7 cellular contexts compared by ENCODE assay signal in genomic region chr5:41636605-41637004, GRCh38.
A peak's percentile ranks its signal among the peaks of the same experiment; 100 is the strongest.
DNase-seq lines count a peak whose midpoint lies in the region; ATAC-seq and TF ChIP-seq lines count a peak whose summit lies in the region.

No MANE protein-coding gene starts in this region.

- H3K27me3 ChIP-seq in left lung: no peaks in the 10 kb centered on the region

- peak; percentile 80 for ATAC-seq in GM18508 (IDR thresholded peaks at IDR 0.05; ENCODE audit: insufficient read depth, unreplicated experiment)
- peak; percentile 75 for ATAC-seq in HG02610 (IDR thresholded peaks at IDR 0.05; ENCODE audit: unreplicated experiment)
- ATAC-seq in left lung: no peak

- H3K4me3 ChIP-seq in fibroblast of the aortic adventitia (ENCODE audit: low read depth, low read length) (no peak overlapping the region), left lung (no peak overlapping the region)

- intact Hi-C loops in left lung (cut with DNase I): no loop called here

- TF ChIP-seq CTCF in fibroblast of the aortic adventitia (IDR thresholded peaks at IDR 0.05; ENCODE audit: insufficient read depth, low read length) (peak; percentile 46), left lung (IDR thresholded peaks at IDR 0.05) (no peak)

- H3K36me3 ChIP-seq in left lung: no peaks in the 10 kb centered on the region

- H3K27ac ChIP-seq in left lung: no peak overlapping the region

- peak; percentile 42 for DNase-seq in NCI-H2107 treated with DMSO at 0.1 percent for 48 hours (lab: John Stamatoyannopoulos, UW; ENCODE audit: unreplicated experiment)
- DNase-seq in fibroblast of the aortic adventitia (ENCODE audit: low read depth): peak; percentile 18
- no peak for DNase-seq in NK-92 (lab: John Stamatoyannopoulos, UW; ENCODE audit: unreplicated experiment)
- DNase-seq in HK-2 (ENCODE audit: unreplicated experiment): no peak
- DNase-seq in left lung: no peak

- H3K9me3 ChIP-seq in left lung: no peaks in the 10 kb centered on the region

- no peaks in the 10 kb centered on the region for H3K4me1 ChIP-seq in left lung

Comparison
In these comparisons a context has a peak if more than half of its experiments do, and no peak if none do; other contexts are left out.
1. DNase-seq: peak in NCI-H2107 treated with DMSO at 0.1 percent for 48 hours (single experiment) and fibroblast of the aortic adventitia (single experiment); none in NK-92 (single experiment), HK-2 (single experiment) and left lung (0 of 2).